In genomic region chr9:134291961-134292871, GRCh38 we compare ENCODE assay signal across 18 cellular contexts. TPM values are rescaled to one million over a fixed set of nuclear protein-coding genes. Genes with fewer than 3 reads are reported as not detected.
A peak's percentile ranks its signal among the peaks of the same experiment; 100 is the strongest.
DNase-seq lines count a peak whose midpoint lies in the region; ATAC-seq and TF ChIP-seq lines count a peak whose summit lies in the region.
"Had no signal": no experiment of that assay in that cellular context is flagged by ENCODE, and none has a peak within 500 bp of the region (broad histone marks: within the 10 kb centered on the region; RNA-seq: fewer than 3 reads in every experiment).

No MANE protein-coding gene starts in this region.

- TF ChIP-seq CTCF in chondrocyte (IDR thresholded peaks at IDR 0.05) (no peak), osteoblast (IDR thresholded peaks at IDR 0.05; ENCODE audit: extremely low read depth, low read depth, low read length) (no peak)

- H4K20me1 ChIP-seq in osteoblast (ENCODE audit: insufficient read depth, low read length), result no peaks in the 10 kb centered on the region

- H3K4me2 ChIP-seq in osteoblast (ENCODE audit: insufficient read depth, low read length), result no peak overlapping the region

- no peaks in the 10 kb centered on the region for H3K36me3 ChIP-seq in H7 (replicated peaks; ENCODE audit: control insufficient read depth, insufficient read depth, low read length)
- H3K36me3 ChIP-seq in osteoblast (ENCODE audit: insufficient read depth, low read length), result no peaks in the 10 kb centered on the region
- H3K36me3 ChIP-seq: MG63 had no signal

- CTCF ChIA-PET in activated naive CD4-positive, alpha-beta T cell treated with anti-CD3 and anti-CD28 coated beads, Interleukin-2, amount 10 ng/mL, durations not matched to agents 7 days and 5 days (lab: Charles Lee), result no interaction called here

- no peak overlapping the region for H3K27ac ChIP-seq in osteoblast (ENCODE audit: low read depth, low read length)
- H3K27ac ChIP-seq: HL-60 had no signal

- H3K27ac Mint-ChIP-seq in chondrocyte (ENCODE audit: unreplicated experiment), result no peak overlapping the region
- no peak overlapping the region for H3K27ac Mint-ChIP-seq in activated naive CD4-positive, alpha-beta T cell treated with anti-CD3 and anti-CD28 coated beads, Interleukin-2, amount 10 ng/mL, durations not matched to agents 7 days and 5 days

- H3K27me3 Mint-ChIP-seq in chondrocyte (ENCODE audit: low read depth), result no peaks in the 10 kb centered on the region
- H3K27me3 Mint-ChIP-seq in activated naive CD4-positive, alpha-beta T cell treated with anti-CD3 and anti-CD28 coated beads, Interleukin-2, amount 10 ng/mL, durations not matched to agents 7 days and 5 days, result peaks cover 37% of the 10 kb centered on the region

- H3K4me3 ChIP-seq in H7 (ENCODE audit: insufficient read depth, low read depth, low read length) (no peak overlapping the region), osteoblast (ENCODE audit: insufficient read depth, low read length) (no peak overlapping the region)
- H3K4me3 ChIP-seq: MG63 had no signal

- no peaks in the 10 kb centered on the region for H3K9me3 Mint-ChIP-seq in chondrocyte (ENCODE audit: low read depth)
- no peaks in the 10 kb centered on the region for H3K9me3 Mint-ChIP-seq in activated naive CD4-positive, alpha-beta T cell treated with anti-CD3 and anti-CD28 coated beads, Interleukin-2, amount 10 ng/mL, durations not matched to agents 7 days and 5 days

- H2AFZ ChIP-seq in osteoblast (ENCODE audit: low read length), result no peak overlapping the region

- no peaks in the 10 kb centered on the region for H3K9me3 ChIP-seq in osteoblast (ENCODE audit: low read depth, low read length)
- H3K9me3 ChIP-seq: MG63 had no signal

- no peaks in the 10 kb centered on the region for H3K79me2 ChIP-seq in osteoblast (ENCODE audit: insufficient read depth, low read length)

- H3K4me3 Mint-ChIP-seq in chondrocyte (ENCODE audit: unreplicated experiment), result no peak overlapping the region
- H3K4me3 Mint-ChIP-seq in activated naive CD4-positive, alpha-beta T cell treated with anti-CD3 and anti-CD28 coated beads, Interleukin-2, amount 10 ng/mL, durations not matched to agents 7 days and 5 days, result no peak overlapping the region

- ATAC-seq in left lobe of liver, result peak; percentile 4
- ATAC-seq: PC-3 had no signal

- H3K4me1 ChIP-seq in osteoblast (ENCODE audit: insufficient read depth, low read length), result no peaks in the 10 kb centered on the region

- peaks cover 3% of the 10 kb centered on the region for H3K4me1 Mint-ChIP-seq in chondrocyte (ENCODE audit: low read depth)
- no peaks in the 10 kb centered on the region for H3K4me1 Mint-ChIP-seq in activated naive CD4-positive, alpha-beta T cell treated with anti-CD3 and anti-CD28 coated beads, Interleukin-2, amount 10 ng/mL, durations not matched to agents 7 days and 5 days

- peak; percentile 54 for DNase-seq in H7
- peak; percentile 92 for DNase-seq in chondrocyte (ENCODE audit: low spot score)
- DNase-seq in left lobe of liver (ENCODE audit: low spot score), result no peak
- peak; percentile 86 for DNase-seq in osteoblast (ENCODE audit: insufficient read length, low spot score, missing footprints)
- no peak for DNase-seq in activated naive CD4-positive, alpha-beta T cell treated with anti-CD3 and anti-CD28 coated beads, Interleukin-2, amount 10 ng/mL, durations not matched to agents 7 days and 5 days
- DNase-seq in DMS53 treated with DMSO at 0.1 percent for 48 hours (lab: John Stamatoyannopoulos, UW; ENCODE audit: unreplicated experiment), result no peak
- DNase-seq in ecto neural progenitor cell (ENCODE audit: low spot score), result no peak
- no peak for DNase-seq in NCI-H510A (lab: John Stamatoyannopoulos, UW)
- DNase-seq: C1 segment of cervical spinal cord, DMS79 treated with DMSO at 0.1 percent for 48 hours, HCEC 1CT, Kasumi-1, MG63, NCI-H1092, NCI-H2081, NCI-H82, PC-3 had no signal

- no peaks in the 10 kb centered on the region for H3K36me3 Mint-ChIP-seq in chondrocyte (ENCODE audit: low read depth)
- H3K36me3 Mint-ChIP-seq in activated naive CD4-positive, alpha-beta T cell treated with anti-CD3 and anti-CD28 coated beads, Interleukin-2, amount 10 ng/mL, durations not matched to agents 7 days and 5 days, result no peaks in the 10 kb centered on the region

- no peaks in the 10 kb centered on the region for H3K27me3 ChIP-seq in H7 (ENCODE audit: control insufficient read depth, insufficient read depth, low read length)
- H3K27me3 ChIP-seq in osteoblast (ENCODE audit: insufficient read depth, low read length), result peaks cover 4% of the 10 kb centered on the region
- H3K27me3 ChIP-seq: MG63 had no signal

RNA-seq across cellular contexts. Expression of gene RXRA, which starts 34.0 kb away (rescaled TPM):
- 17.7 and 23.2 TPM in 2 replicates for total RNA-seq in H7 (2014; rRNA removed; shearing (Covaris generic))
- total RNA-seq in chondrocyte (27.3 to 28.2 TPM (median 27.9 TPM) in 3 replicates), left lobe of liver (163 TPM), osteoblast (25.3 and 26.4 TPM in 2 replicates)

Comparison
In these comparisons a context has a peak if more than half of its experiments do, and no peak if none do; other contexts are left out.
1. DNase-seq: peak in H7 (single experiment), chondrocyte (single experiment) and osteoblast (single experiment); none in left lobe of liver (single experiment), activated naive CD4-positive, alpha-beta T cell treated with anti-CD3 and anti-CD28 coated beads, Interleukin-2, amount 10 ng/mL, durations not matched to agents 7 days and 5 days (single experiment), DMS53 treated with DMSO at 0.1 percent for 48 hours (single experiment), ecto neural progenitor cell (single experiment) and NCI-H510A (single experiment).